14 cellular contexts compared by ENCODE assay signal in the genomic region with DNA sequence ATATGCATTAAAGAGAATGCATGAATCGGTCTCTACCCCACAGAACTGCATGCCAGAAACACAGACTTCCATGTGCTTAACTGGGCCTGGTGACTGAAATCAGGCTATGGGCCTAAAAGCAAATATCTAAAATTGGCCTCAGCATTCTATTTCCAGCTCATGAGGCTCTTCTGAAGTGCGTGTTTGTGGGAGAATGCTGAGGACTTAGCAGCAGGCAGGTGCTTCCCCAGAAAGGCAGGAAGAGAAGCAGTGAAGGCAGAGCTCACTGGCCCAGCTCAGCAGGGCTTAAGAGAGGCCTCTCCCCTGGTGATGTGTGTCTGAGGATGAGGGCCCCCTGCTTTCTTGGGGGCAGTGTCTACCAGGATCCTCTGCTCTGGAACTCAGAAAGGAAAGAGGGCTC.
DNase-seq lines count a peak whose midpoint lies in the region; ATAC-seq and TF ChIP-seq lines count a peak whose summit lies in the region.
"Had no signal": no experiment of that assay in that cellular context is flagged by ENCODE, and none has a peak within 500 bp of the region (broad histone marks: within the 10 kb centered on the region; RNA-seq: fewer than 3 reads in every experiment).

No MANE protein-coding gene starts in this region.

- TF ChIP-seq POLR2A in GM18505 (IDR thresholded peaks at IDR 0.05; ENCODE audit: borderline replicate concordance, extremely low read depth, insufficient read depth, insufficient read length) = no peak

- ATAC-seq in GM18505 (IDR thresholded peaks at IDR 0.05; ENCODE audit: unreplicated experiment) = peak; percentile 93
- ATAC-seq in GM21786 (IDR thresholded peaks at IDR 0.05; ENCODE audit: unreplicated experiment) = peak; percentile 94
- peak; percentile 33 for ATAC-seq in HG03558 (IDR thresholded peaks at IDR 0.05; ENCODE audit: extremely low read depth, unreplicated experiment)

- DNase-seq in middle frontal gyrus (ENCODE audit: extremely low spot score, low spot score) = peak; percentile 40
- no peak for DNase-seq in T1000 (lab: John Stamatoyannopoulos, UW)
- DNase-seq in stimulated activated naive CD4-positive, alpha-beta T cell treated with Interleukin-2 at 50 U/mL for 16 hours (lab: John Stamatoyannopoulos, UW) = no peak
- no peak for DNase-seq in GM03348 (ENCODE audit: low spot score)
- DNase-seq in NCI-H345 (lab: John Stamatoyannopoulos, UW) = no peak
- DNase-seq: activated naive CD8-positive, alpha-beta T cell treated with anti-CD3 and anti-CD28 coated beads, Interleukin-2, amount 10 ng/mL, durations not matched to agents 7 days and 5 days; foreskin fibroblast; Karpas-422; kidney; NCI-H2081; small intestine had no signal

Comparison
In these comparisons a context has a peak if more than half of its experiments do, and no peak if none do; other contexts are left out.
1. ATAC-seq: peak in every context shown above with its lines; median percentile 94 in GM21786; 93 in GM18505; 33 in HG03558.